Comparison of ENCODE assay signal across 1 cellular context in the genomic region with DNA sequence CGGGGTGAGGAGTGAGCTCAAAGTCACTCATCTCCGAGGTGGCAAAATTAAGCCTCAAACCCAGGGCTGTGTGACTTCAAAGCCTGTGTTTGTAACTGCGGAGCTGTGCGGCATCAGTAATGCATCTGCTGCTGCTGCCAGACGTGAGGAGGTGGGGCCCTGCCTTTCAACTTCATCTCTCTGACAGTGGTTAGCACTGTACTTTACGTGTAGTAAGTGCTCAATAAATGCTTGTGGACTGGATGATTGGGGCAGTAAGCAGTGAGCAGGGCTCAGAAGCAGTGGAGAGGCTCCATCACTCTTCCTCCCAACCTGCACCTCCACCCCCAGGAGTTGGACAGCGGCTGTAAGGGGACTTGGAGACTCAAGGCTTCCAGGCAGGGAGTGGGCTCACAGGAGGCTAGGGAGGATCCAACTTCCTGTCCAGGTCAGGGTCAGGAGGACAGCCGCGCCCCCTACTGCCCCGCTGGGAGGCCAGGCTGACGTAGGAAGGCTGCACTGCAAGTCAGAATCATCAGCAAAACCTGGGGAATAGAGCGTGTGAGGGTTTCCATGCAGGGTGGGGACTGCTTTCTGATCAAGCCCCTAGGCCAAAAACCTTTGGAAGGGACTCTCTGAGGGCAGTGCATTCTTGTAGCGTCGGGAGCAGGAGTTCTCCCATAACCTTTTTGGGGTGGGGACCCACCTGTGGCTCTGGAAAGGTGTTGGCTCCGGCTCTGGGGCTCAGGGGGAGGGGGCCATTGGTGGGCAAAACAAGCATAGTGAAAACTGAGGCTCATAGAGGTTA.
TF ChIP-seq lines count a peak whose summit lies in the region.

No MANE protein-coding gene starts in this region.

TF ChIP-seq in HepG2, 621 proteins besides CTCF, POLR2A, EP300 and RAD21 (continued from another document and continues in another):
- TF ChIP-seq, protein P1, sequence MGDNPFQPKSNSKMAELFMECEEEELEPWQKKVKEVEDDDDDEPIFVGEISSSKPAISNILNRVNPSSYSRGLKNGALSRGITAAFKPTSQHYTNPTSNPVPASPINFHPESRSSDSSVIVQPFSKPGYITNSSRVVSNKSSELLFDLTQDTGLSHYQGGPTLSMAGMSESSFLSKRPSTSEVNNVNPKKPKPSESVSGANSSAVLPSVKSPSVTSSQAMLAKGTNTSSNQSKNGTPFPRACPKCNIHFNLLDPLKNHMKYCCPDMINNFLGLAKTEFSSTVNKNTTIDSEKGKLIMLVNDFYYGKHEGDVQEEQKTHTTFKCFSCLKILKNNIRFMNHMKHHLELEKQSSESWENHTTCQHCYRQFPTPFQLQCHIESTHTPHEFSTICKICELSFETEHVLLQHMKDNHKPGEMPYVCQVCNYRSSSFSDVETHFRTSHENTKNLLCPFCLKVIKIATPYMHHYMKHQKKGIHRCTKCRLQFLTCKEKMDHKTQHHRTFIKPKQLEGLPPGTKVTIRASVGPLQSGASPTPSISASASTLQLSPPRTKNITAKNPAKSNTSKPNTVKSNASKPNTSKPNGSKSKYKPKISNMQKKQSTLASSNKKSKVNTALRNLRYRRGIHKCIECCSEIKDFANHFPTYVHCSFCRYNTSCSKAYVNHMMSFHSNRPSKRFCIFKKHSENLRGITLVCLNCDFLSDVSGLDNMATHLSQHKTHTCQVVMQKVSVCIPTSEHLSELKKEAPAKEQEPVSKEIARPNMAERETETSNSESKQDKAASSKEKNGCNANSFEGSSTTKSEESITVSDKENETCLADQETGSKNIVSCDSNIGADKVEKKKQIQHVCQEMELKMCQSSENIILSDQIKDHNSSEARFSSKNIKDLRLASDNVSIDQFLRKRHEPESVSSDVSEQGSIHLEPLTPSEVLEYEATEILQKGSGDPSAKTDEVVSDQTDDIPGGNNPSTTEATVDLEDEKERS (CRISPR knock-in tag; IDR thresholded peaks at IDR 0.05): 0 out of 2 replicates have a peak, but pooled peaks have one; percentile 50
- TF ChIP-seq RARA (CRISPR knock-in tag; IDR thresholded peaks at IDR 0.05) (peak; percentile 62), ZNF280B (CRISPR knock-in tag; IDR thresholded peaks at IDR 0.05; ENCODE audit: borderline replicate concordance) (no peak), KDM3A (CRISPR knock-in tag; IDR thresholded peaks at IDR 0.05; ENCODE audit: low read depth) (0 out of 2 replicates have a peak, but pooled peaks have one; percentile 36), PATZ1 (CRISPR knock-in tag; IDR thresholded peaks at IDR 0.05) (peak; percentile 62), KDM2A (CRISPR knock-in tag; IDR thresholded peaks at IDR 0.05; ENCODE audit: borderline replicate concordance, low read depth) (0 out of 2 replicates have a peak, but pooled peaks have one; percentile 17), ZNF713 (CRISPR knock-in tag; IDR thresholded peaks at IDR 0.05) (0 out of 2 replicates have a peak, but pooled peaks have one; percentile 62), MXD4 (CRISPR knock-in tag; IDR thresholded peaks at IDR 0.05) (0 out of 2 replicates have a peak, but pooled peaks have one; percentile 19), PHF20 (CRISPR knock-in tag; IDR thresholded peaks at IDR 0.05) (peak; percentile 25; the same call in 1 of the 2 replicates), GATAD1 (CRISPR knock-in tag; IDR thresholded peaks at IDR 0.05) (0 out of 2 replicates have a peak, but pooled peaks have one; percentile 32), THAP11 (CRISPR knock-in tag; IDR thresholded peaks at IDR 0.05) (0 out of 2 replicates have a peak, but pooled peaks have one; percentile 33), SAP130 (CRISPR knock-in tag; IDR thresholded peaks at IDR 0.05; ENCODE audit: low read depth) (peak; percentile 71), GABPB1 (CRISPR knock-in tag; IDR thresholded peaks at IDR 0.05) (peak; percentile 78), PRDM15 (CRISPR knock-in tag; IDR thresholded peaks at IDR 0.05) (peak; percentile 53; the same call in 1 of the 2 replicates), WIZ (CRISPR knock-in tag; IDR thresholded peaks at IDR 0.05) (0 out of 2 replicates have a peak, but pooled peaks have one; percentile 25), AKAP8 (CRISPR knock-in tag; IDR thresholded peaks at IDR 0.05) (no peak), ZNF350 (CRISPR knock-in tag; IDR thresholded peaks at IDR 0.05; ENCODE audit: borderline replicate concordance, low read depth) (0 out of 2 replicates have a peak, but pooled peaks have one; percentile 53), CREB1 (IDR thresholded peaks at IDR 0.05) (peak; percentile 20; the same call in 1 of the 2 replicates), CREB1 (CRISPR knock-in tag; IDR thresholded peaks at IDR 0.05) (no peak), ZNF501 (CRISPR knock-in tag; IDR thresholded peaks at IDR 0.05) (0 out of 2 replicates have a peak, but pooled peaks have one; percentile 20), ARID2 (CRISPR knock-in tag; IDR thresholded peaks at IDR 0.05; ENCODE audit: borderline replicate concordance) (no peak), ETV5 (CRISPR knock-in tag; IDR thresholded peaks at IDR 0.05; ENCODE audit: borderline replicate concordance) (peak; percentile 91), DNMT1 (CRISPR knock-in tag; IDR thresholded peaks at IDR 0.05) (peak; percentile 31; the same call in 1 of the 2 replicates), TEAD3 (CRISPR knock-in tag; optimal IDR thresholded peaks at IDR 0.05; ENCODE audit: borderline replicate concordance) (peak; percentile 15), ZEB1 (IDR thresholded peaks at IDR 0.05; ENCODE audit: insufficient replicate concordance, low read depth) (no peak), CENPBD1 (CRISPR knock-in tag; IDR thresholded peaks at IDR 0.05; ENCODE audit: borderline replicate concordance, low read depth) (no peak), NFATC3 (CRISPR knock-in tag; IDR thresholded peaks at IDR 0.05) (no peak), RXRB (CRISPR knock-in tag; IDR thresholded peaks at IDR 0.05; ENCODE audit: borderline replicate concordance) (peak; percentile 50; the same call in 1 of the 2 replicates), ELF3 (CRISPR knock-in tag; IDR thresholded peaks at IDR 0.05) (peak; percentile 75), ZNF496 (CRISPR knock-in tag; IDR thresholded peaks at IDR 0.05; ENCODE audit: insufficient replicate concordance) (no peak)
- TF ChIP-seq, protein P2, sequence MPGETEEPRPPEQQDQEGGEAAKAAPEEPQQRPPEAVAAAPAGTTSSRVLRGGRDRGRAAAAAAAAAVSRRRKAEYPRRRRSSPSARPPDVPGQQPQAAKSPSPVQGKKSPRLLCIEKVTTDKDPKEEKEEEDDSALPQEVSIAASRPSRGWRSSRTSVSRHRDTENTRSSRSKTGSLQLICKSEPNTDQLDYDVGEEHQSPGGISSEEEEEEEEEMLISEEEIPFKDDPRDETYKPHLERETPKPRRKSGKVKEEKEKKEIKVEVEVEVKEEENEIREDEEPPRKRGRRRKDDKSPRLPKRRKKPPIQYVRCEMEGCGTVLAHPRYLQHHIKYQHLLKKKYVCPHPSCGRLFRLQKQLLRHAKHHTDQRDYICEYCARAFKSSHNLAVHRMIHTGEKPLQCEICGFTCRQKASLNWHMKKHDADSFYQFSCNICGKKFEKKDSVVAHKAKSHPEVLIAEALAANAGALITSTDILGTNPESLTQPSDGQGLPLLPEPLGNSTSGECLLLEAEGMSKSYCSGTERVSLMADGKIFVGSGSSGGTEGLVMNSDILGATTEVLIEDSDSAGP (CRISPR knock-in tag; IDR thresholded peaks at IDR 0.05; ENCODE audit: borderline replicate concordance): peak; percentile 27; the same call in 1 of the 2 replicates
- TF ChIP-seq, protein P3, sequence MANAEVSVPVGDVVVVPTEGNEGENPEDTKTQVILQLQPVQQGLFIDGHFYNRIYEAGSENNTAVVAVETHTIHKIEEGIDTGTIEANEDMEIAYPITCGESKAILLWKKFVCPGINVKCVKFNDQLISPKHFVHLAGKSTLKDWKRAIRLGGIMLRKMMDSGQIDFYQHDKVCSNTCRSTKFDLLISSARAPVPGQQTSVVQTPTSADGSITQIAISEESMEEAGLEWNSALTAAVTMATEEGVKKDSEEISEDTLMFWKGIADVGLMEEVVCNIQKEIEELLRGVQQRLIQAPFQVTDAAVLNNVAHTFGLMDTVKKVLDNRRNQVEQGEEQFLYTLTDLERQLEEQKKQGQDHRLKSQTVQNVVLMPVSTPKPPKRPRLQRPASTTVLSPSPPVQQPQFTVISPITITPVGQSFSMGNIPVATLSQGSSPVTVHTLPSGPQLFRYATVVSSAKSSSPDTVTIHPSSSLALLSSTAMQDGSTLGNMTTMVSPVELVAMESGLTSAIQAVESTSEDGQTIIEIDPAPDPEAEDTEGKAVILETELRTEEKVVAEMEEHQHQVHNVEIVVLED (CRISPR knock-in tag; IDR thresholded peaks at IDR 0.05; ENCODE audit: borderline replicate concordance): peak; percentile 25; the same call in 1 of the 2 replicates
- TF ChIP-seq, protein P4, sequence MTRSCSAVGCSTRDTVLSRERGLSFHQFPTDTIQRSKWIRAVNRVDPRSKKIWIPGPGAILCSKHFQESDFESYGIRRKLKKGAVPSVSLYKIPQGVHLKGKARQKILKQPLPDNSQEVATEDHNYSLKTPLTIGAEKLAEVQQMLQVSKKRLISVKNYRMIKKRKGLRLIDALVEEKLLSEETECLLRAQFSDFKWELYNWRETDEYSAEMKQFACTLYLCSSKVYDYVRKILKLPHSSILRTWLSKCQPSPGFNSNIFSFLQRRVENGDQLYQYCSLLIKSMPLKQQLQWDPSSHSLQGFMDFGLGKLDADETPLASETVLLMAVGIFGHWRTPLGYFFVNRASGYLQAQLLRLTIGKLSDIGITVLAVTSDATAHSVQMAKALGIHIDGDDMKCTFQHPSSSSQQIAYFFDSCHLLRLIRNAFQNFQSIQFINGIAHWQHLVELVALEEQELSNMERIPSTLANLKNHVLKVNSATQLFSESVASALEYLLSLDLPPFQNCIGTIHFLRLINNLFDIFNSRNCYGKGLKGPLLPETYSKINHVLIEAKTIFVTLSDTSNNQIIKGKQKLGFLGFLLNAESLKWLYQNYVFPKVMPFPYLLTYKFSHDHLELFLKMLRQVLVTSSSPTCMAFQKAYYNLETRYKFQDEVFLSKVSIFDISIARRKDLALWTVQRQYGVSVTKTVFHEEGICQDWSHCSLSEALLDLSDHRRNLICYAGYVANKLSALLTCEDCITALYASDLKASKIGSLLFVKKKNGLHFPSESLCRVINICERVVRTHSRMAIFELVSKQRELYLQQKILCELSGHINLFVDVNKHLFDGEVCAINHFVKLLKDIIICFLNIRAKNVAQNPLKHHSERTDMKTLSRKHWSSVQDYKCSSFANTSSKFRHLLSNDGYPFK (CRISPR knock-in tag; IDR thresholded peaks at IDR 0.05; ENCODE audit: borderline replicate concordance): peak; percentile 33; the same call in 1 of the 2 replicates
